In the genomic region with DNA sequence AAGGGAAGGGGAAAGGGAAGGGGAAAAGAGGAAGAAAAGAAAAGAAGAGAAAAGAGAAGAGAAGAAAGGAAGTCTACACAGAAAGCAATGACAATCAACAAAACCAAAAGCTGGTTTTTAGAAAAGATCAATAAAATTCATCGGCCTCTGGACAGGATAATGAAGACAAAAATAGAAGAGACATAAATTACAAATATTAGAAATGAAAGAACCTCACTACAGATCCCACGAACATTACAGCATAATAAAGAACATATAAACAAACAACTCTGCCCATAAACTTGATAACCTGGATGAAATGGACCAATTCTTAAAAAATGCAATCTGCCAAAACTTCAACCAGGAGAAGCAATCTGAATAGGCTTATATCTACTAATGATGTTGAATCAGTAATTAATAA, we compare ENCODE assay signal across 25 cellular contexts. TPM values are rescaled to one million over a fixed set of nuclear protein-coding genes. Genes with fewer than 3 reads are reported as not detected.
DNase-seq lines count a peak whose midpoint lies in the region; TF ChIP-seq lines count a peak whose summit lies in the region.
"Had no signal": no experiment of that assay in that cellular context is flagged by ENCODE, and none has a peak within 500 bp of the region (broad histone marks: within the 10 kb centered on the region; RNA-seq: fewer than 3 reads in every experiment).

No MANE protein-coding gene starts in this region.

- POLR2A ChIA-PET in HEK293 (lab: Yijun Ruan, JAX): no interaction called here

- H3K27ac Mint-ChIP-seq in endothelial cell (ENCODE audit: unreplicated experiment): peak overlapping the region; percentile 9
- H3K27ac Mint-ChIP-seq in activated naive CD4-positive, alpha-beta T cell treated with anti-CD3 and anti-CD28 coated beads, Interleukin-2, amount 10 ng/mL, durations not matched to agents 7 days and 5 days: no peak overlapping the region
- H3K27ac Mint-ChIP-seq in activated T-cell treated with anti-CD3 and anti-CD28 coated beads, Interleukin-2, amount 50 U/mL, for 24 hours: no peak overlapping the region

- H3K27me3 Mint-ChIP-seq in endothelial cell (ENCODE audit: unreplicated experiment): peaks cover 2% of the 10 kb centered on the region
- H3K27me3 Mint-ChIP-seq in activated naive CD4-positive, alpha-beta T cell treated with anti-CD3 and anti-CD28 coated beads, Interleukin-2, amount 10 ng/mL, durations not matched to agents 7 days and 5 days: no peaks in the 10 kb centered on the region
- H3K27me3 Mint-ChIP-seq in activated T-cell treated with anti-CD3 and anti-CD28 coated beads, Interleukin-2, amount 50 U/mL, for 24 hours: no peaks in the 10 kb centered on the region
- H3K27me3 Mint-ChIP-seq: CD4-positive, alpha-beta memory T cell; CD4-positive, CD25-positive, alpha-beta regulatory T cell; CD8-positive, alpha-beta memory T cell had no signal

- H3K9me3 Mint-ChIP-seq in endothelial cell (ENCODE audit: unreplicated experiment): no peaks in the 10 kb centered on the region
- peaks cover 4% of the 10 kb centered on the region for H3K9me3 Mint-ChIP-seq in activated naive CD4-positive, alpha-beta T cell treated with anti-CD3 and anti-CD28 coated beads, Interleukin-2, amount 10 ng/mL, durations not matched to agents 7 days and 5 days
- H3K9me3 Mint-ChIP-seq in activated T-cell treated with anti-CD3 and anti-CD28 coated beads, Interleukin-2, amount 50 U/mL, for 24 hours: peaks cover 12% of the 10 kb centered on the region

- H3K4me1 Mint-ChIP-seq in endothelial cell (ENCODE audit: unreplicated experiment): peaks cover 11% of the 10 kb centered on the region
- H3K4me1 Mint-ChIP-seq in activated naive CD4-positive, alpha-beta T cell treated with anti-CD3 and anti-CD28 coated beads, Interleukin-2, amount 10 ng/mL, durations not matched to agents 7 days and 5 days: peaks cover 9% of the 10 kb centered on the region
- H3K4me1 Mint-ChIP-seq in activated T-cell treated with anti-CD3 and anti-CD28 coated beads, Interleukin-2, amount 50 U/mL, for 24 hours (ENCODE audit: low read depth): peaks cover 57% of the 10 kb centered on the region

- no peak overlapping the region for H3K27ac ChIP-seq in HEK293 (ENCODE audit: extremely low read depth, low read depth, low read length)
- peak overlapping the region; percentile 21; the same call in 1 of the 2 replicates for H3K27ac ChIP-seq in Karpas-422 (ENCODE audit: low read length)
- H3K27ac ChIP-seq in parathyroid adenoma: peak overlapping the region; percentile 17
- H3K27ac ChIP-seq: BLaER1 had no signal

- H3K79me2 ChIP-seq in Karpas-422 (ENCODE audit: low read length): peaks cover 86% of the 10 kb centered on the region
- H3K79me2 ChIP-seq in parathyroid adenoma: peaks cover 36% of the 10 kb centered on the region

- DNase-seq in Karpas-422 (no peak), endothelial cell (ENCODE audit: low spot score) (no peak), NCI-H345 (lab: John Stamatoyannopoulos, UW) (no peak)
- DNase-seq in activated naive CD4-positive, alpha-beta T cell treated with anti-CD3 and anti-CD28 coated beads, Interleukin-2, amount 10 ng/mL, durations not matched to agents 7 days and 5 days: no peak
- DNase-seq in activated T-cell treated with anti-CD3 and anti-CD28 coated beads, Interleukin-2, amount 50 U/mL, for 24 hours: no peak
- DNase-seq: 8988T; ACHN; BE2C; C1 segment of cervical spinal cord; CD4-positive, alpha-beta memory T cell; CD4-positive, CD25-positive, alpha-beta regulatory T cell; CD8-positive, alpha-beta memory T cell; COR-L47; DMS 273 treated with DMSO at 0.1 percent for 48 hours; DMS153; DMS53; DMS79; DND-41; EL; GDM1 had no signal

- H3K36me3 Mint-ChIP-seq in endothelial cell (ENCODE audit: low read depth, unreplicated experiment): peaks cover 16% of the 10 kb centered on the region
- peaks cover 20% of the 10 kb centered on the region for H3K36me3 Mint-ChIP-seq in activated naive CD4-positive, alpha-beta T cell treated with anti-CD3 and anti-CD28 coated beads, Interleukin-2, amount 10 ng/mL, durations not matched to agents 7 days and 5 days
- H3K36me3 Mint-ChIP-seq in activated T-cell treated with anti-CD3 and anti-CD28 coated beads, Interleukin-2, amount 50 U/mL, for 24 hours (ENCODE audit: low read depth): peaks cover 40% of the 10 kb centered on the region

- H3K36me3 ChIP-seq in HEK293 (ENCODE audit: control insufficient read depth in 2 of 2, insufficient read depth in 1 of 2, low read length in 2 of 2) (no peaks in the 10 kb centered on the region; a peak in 1 of 3 replicates), Karpas-422 (ENCODE audit: insufficient read depth, low read length) (no peaks in the 10 kb centered on the region), parathyroid adenoma (ENCODE audit: control insufficient read depth, insufficient read depth, low read length) (no peaks in the 10 kb centered on the region)
- H3K36me3 ChIP-seq: BE2C had no signal

- H3K9me2 ChIP-seq in Karpas-422 (replicated peaks; ENCODE audit: insufficient read depth, low read length): no peaks in the 10 kb centered on the region

- H3K4me1 ChIP-seq in HEK293 (ENCODE audit: control insufficient read depth, insufficient read depth, low read length): no peaks in the 10 kb centered on the region
- H3K4me1 ChIP-seq in Karpas-422 (ENCODE audit: low read length): peaks cover 10% of the 10 kb centered on the region
- peaks cover 11% of the 10 kb centered on the region for H3K4me1 ChIP-seq in parathyroid adenoma
- H3K4me1 ChIP-seq: BE2C, BLaER1 had no signal

- H3K4me3 ChIP-seq in HEK293 (ENCODE audit: low read depth, low read length) (no peak overlapping the region), Karpas-422 (ENCODE audit: low read length) (no peak overlapping the region), parathyroid adenoma (ENCODE audit: low read depth, low read length) (no peak overlapping the region)
- H3K4me3 ChIP-seq: BLaER1, GM12878 had no signal

- TF ChIP-seq CTCF in HEK293 (tag by site-specific recombination; IDR thresholded peaks at IDR 0.05) (no peak), endothelial cell (IDR thresholded peaks at IDR 0.05; ENCODE audit: unreplicated experiment) (no peak), parathyroid adenoma (IDR thresholded peaks at IDR 0.05) (no peak)

- H3K9me3 ChIP-seq in HEK293 (ENCODE audit: control insufficient read depth, insufficient read depth, low read depth, low read length) (no peaks in the 10 kb centered on the region), Karpas-422 (ENCODE audit: low read length) (no peaks in the 10 kb centered on the region), parathyroid adenoma (ENCODE audit: control insufficient read depth, low read length) (no peaks in the 10 kb centered on the region)
- H3K9me3 ChIP-seq: BE2C had no signal

- H4K20me1 ChIP-seq in Karpas-422 (ENCODE audit: insufficient read depth, low read depth, low read length): no peaks in the 10 kb centered on the region
- H4K20me1 ChIP-seq: BLaER1 had no signal

- H3K27me3 ChIP-seq in Karpas-422 (ENCODE audit: low read length) (no peaks in the 10 kb centered on the region), parathyroid adenoma (ENCODE audit: control insufficient read depth, insufficient read depth, low read length) (no peaks in the 10 kb centered on the region)
- H3K27me3 ChIP-seq: BE2C, BLaER1 had no signal

- CTCF ChIA-PET in HEK293 (lab: Yijun Ruan, JAX): no interaction called here
- CTCF ChIA-PET in activated naive CD4-positive, alpha-beta T cell treated with anti-CD3 and anti-CD28 coated beads, Interleukin-2, amount 10 ng/mL, durations not matched to agents 7 days and 5 days (lab: Charles Lee): no interaction called here

- H3K9ac ChIP-seq in Karpas-422 (ENCODE audit: low read length) (no peak overlapping the region), parathyroid adenoma (no peak overlapping the region)
- H3K9ac ChIP-seq: BLaER1 had no signal

- H3K4me2 ChIP-seq in Karpas-422 (ENCODE audit: low read depth, low read length, poor library complexity, severe bottlenecking) (no peak overlapping the region), parathyroid adenoma (ENCODE audit: low read length) (no peak overlapping the region)
- H3K4me2 ChIP-seq: BLaER1 had no signal

- H3K4me3 Mint-ChIP-seq in endothelial cell (ENCODE audit: unreplicated experiment): no peak overlapping the region
- H3K4me3 Mint-ChIP-seq in activated naive CD4-positive, alpha-beta T cell treated with anti-CD3 and anti-CD28 coated beads, Interleukin-2, amount 10 ng/mL, durations not matched to agents 7 days and 5 days: no peak overlapping the region
- H3K4me3 Mint-ChIP-seq in activated T-cell treated with anti-CD3 and anti-CD28 coated beads, Interleukin-2, amount 50 U/mL, for 24 hours: no peak overlapping the region
- H3K4me3 Mint-ChIP-seq: CD14-positive monocyte; CD4-positive, CD25-positive, alpha-beta regulatory T cell; CD8-positive, alpha-beta memory T cell had no signal

- H2AFZ ChIP-seq in Karpas-422 (ENCODE audit: low read length): no peak overlapping the region
- no peak overlapping the region for H2AFZ ChIP-seq in parathyroid adenoma

TF ChIP-seq in HEK293, 187 proteins besides CTCF, POLR2A, EP300 and RAD21:
- TF ChIP-seq PRDM1 (tag by site-specific recombination; IDR thresholded peaks at IDR 0.05): 0 out of 2 replicates have a peak, but pooled peaks have one; percentile 14
- no peak for TF ChIP-seq KLF10 (tag by site-specific recombination; IDR thresholded peaks at IDR 0.05)
- TF ChIP-seq ZNF558 (tag by site-specific recombination; IDR thresholded peaks at IDR 0.05): peak; percentile 94
- TF ChIP-seq ZNF48 (tag by site-specific recombination; IDR thresholded peaks at IDR 0.05): no peak

RNA-seq across cellular contexts. Expression of a gene that starts 20.7 kb away (rescaled TPM):
- total RNA-seq in Karpas-422 (2014; rRNA removed; shearing (Covaris generic); ENCODE audit: low replicate concordance): 79.9 and 90.8 TPM in 2 replicates
- 33.4 TPM for total RNA-seq in endothelial cell (ENCODE audit: unreplicated experiment)
